35 cellular contexts compared by ENCODE assay signal in genomic region chr3:63384382-63384781, GRCh38.
"Had no signal": no experiment of that assay in that cellular context is flagged by ENCODE, and none has a peak within 500 bp of the region (broad histone marks: within the 10 kb centered on the region; RNA-seq: fewer than 3 reads in every experiment).

No MANE protein-coding gene starts in this region.

- H3K27me3 ChIP-seq: MG63 had no signal

- H3K4me3 ChIP-seq: MG63 had no signal

- H3K36me3 ChIP-seq: MG63 had no signal

- DNase-seq: Kasumi-1, MG63, MM.1S, MV-4-11, NCI-H1048, NCI-H1092, NCI-H1092 treated with DMSO at 0.1 percent for 48 hours, NCI-H1105, NCI-H1105 treated with DMSO at 0.1 percent for 48 hours, NCI-H1417, NCI-H1417 treated with DMSO at 0.1 percent for 48 hours, NCI-H1436, NCI-H1436 treated with DMSO at 0.1 percent for 48 hours, NCI-H146, NCI-H1694, NCI-H1694 treated with DMSO at 0.1 percent for 48 hours, NCI-H187, NCI-H187 treated with DMSO at 0.1 percent for 48 hours, NCI-H1930, NCI-H2029, NCI-H2029 treated with DMSO at 0.1 percent for 48 hours, NCI-H2081, NCI-H2081 treated with DMSO at 0.1 percent for 48 hours, NCI-H2107, NCI-H2171, NCI-H2171 treated with DMSO at 0.1 percent for 48 hours, NCI-H2227 treated with DMSO at 0.1 percent for 48 hours, NCI-H226, NCI-H345, NCI-H446, NCI-H446 treated with DMSO at 0.1 percent for 48 hours, NCI-H510A, NCI-H510A treated with DMSO at 0.1 percent for 48 hours, NCI-H524, NCI-H524 treated with DMSO at 0.1 percent for 48 hours had no signal

- H3K9me3 ChIP-seq: MG63 had no signal
